6 cellular contexts compared by ENCODE assay signal in the genomic region with DNA sequence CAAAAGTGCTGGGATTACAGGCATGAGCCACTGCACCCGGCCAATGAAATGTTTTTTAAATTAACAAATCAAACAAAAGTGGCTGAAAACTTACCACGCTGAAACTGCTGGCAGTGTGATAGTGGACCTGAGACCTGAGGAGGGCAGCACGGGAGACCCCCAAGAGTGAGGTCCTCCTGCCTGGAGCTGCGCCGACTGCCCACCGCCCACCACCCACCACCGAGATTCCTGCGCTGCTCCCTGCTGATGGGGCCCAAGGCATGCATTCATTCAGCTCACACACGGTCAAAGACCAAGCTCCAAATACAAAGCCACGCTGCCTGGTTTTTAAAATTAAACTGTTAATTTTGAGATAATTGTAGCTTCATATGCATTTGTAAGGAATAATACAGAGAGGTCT.
"Had no signal": no experiment of that assay in that cellular context is flagged by ENCODE, and none has a peak within 500 bp of the region (broad histone marks: within the 10 kb centered on the region; RNA-seq: fewer than 3 reads in every experiment).

No MANE protein-coding gene starts in this region.

- H3K4me3 ChIP-seq: GM23338, K562 had no signal

- DNase-seq: H9, HCEC 1CT, IMR-90, KG1 had no signal

- H3K4me2 ChIP-seq: GM23338 had no signal

- ATAC-seq: GM23338, K562 had no signal
